ENCODE assay signal across 18 cellular contexts in the genomic region with DNA sequence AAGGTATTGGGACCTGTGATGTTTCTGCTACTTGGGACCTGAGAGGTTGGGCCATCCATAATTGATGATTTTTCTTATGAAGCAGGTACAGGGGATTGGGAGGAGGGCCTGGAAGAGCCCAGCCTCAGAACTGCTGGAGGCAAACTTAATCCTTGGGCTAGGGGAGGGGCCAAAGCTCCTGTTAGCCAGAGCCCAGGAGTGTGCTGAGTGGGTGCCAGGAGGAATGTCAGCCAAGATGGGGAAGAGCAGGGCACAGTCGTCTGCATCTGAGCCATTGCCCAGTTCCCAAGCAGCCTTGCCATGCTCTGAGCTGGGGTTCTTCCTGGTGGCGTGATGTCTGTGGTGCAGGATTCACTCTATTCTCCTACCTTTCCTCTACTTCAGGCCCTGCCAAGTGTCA. TPM values are rescaled to one million over a fixed set of nuclear protein-coding genes. Genes with fewer than 3 reads are reported as not detected.
A peak's percentile ranks its signal among the peaks of the same experiment; 100 is the strongest.
DNase-seq lines count a peak whose midpoint lies in the region; ATAC-seq, FAIRE-seq and TF ChIP-seq lines count a peak whose summit lies in the region.
"Had no signal": no experiment of that assay in that cellular context is flagged by ENCODE, and none has a peak within 500 bp of the region (broad histone marks: within the 10 kb centered on the region; RNA-seq: fewer than 3 reads in every experiment).

No MANE protein-coding gene starts in this region.

- H3K27me3 Mint-ChIP-seq in astrocyte (ENCODE audit: low read depth, unreplicated experiment) = no peaks in the 10 kb centered on the region
- H3K27me3 Mint-ChIP-seq in immature natural killer cell (ENCODE audit: low read depth in 3 of 3) = peaks cover 7 to 16% (median 9%) of the 10 kb centered on the region in 3 donors
- H3K27me3 Mint-ChIP-seq: activated naive CD8-positive, alpha-beta T cell treated with anti-CD3 and anti-CD28 coated beads, Interleukin-2, amount 50 U/mL, for 24 hours; naive B cell; stimulated activated naive CD8-positive, alpha-beta T cell treated with anti-CD3 and anti-CD28 coated beads, Interleukin-15, amount 100 ng/mL, for 72 hours had no signal

- POLR2A ChIA-PET in SK-N-SH (lab: Yijun Ruan, JAX) = no interaction called here

- peaks cover 95% of the 10 kb centered on the region for H4K20me1 ChIP-seq in SK-N-SH (ENCODE audit: insufficient read depth)
- H4K20me1 ChIP-seq in astrocyte (ENCODE audit: insufficient read depth, low read length) = peaks cover 94% of the 10 kb centered on the region

- CTCF ChIA-PET in SK-N-SH (lab: Yijun Ruan, JAX) = interaction anchor here (1.3 to 2.9 kb wide), 4 partner anchors 27 to 222 kb away, joined by 4 to 13 read pairs (median 9); no protein-coding TSS in a partner anchor

- H3K4me2 ChIP-seq in SK-N-SH = 0 out of 2 replicates have a peak overlapping the region, but pooled peaks have one; percentile 6
- H3K4me2 ChIP-seq in astrocyte (ENCODE audit: low read length) = no peak overlapping the region

- H3K9me3 Mint-ChIP-seq in astrocyte (ENCODE audit: unreplicated experiment) (no peaks in the 10 kb centered on the region), immature natural killer cell (no peaks in the 10 kb centered on the region)
- H3K9me3 Mint-ChIP-seq: activated naive CD8-positive, alpha-beta T cell treated with anti-CD3 and anti-CD28 coated beads, Interleukin-2, amount 50 U/mL, for 24 hours; naive B cell; stimulated activated naive CD8-positive, alpha-beta T cell treated with anti-CD3 and anti-CD28 coated beads, Interleukin-15, amount 100 ng/mL, for 72 hours had no signal

- no peak overlapping the region for H2AFZ ChIP-seq in SK-N-SH (ENCODE audit: low read depth)
- no peak overlapping the region for H2AFZ ChIP-seq in astrocyte (ENCODE audit: low read depth, low read length)

- H3K4me1 Mint-ChIP-seq in astrocyte (ENCODE audit: low read depth, unreplicated experiment) (peaks cover 71% of the 10 kb centered on the region), immature natural killer cell (peaks cover 89 to 96% of the 10 kb centered on the region in 2 donors)

- 100% methylated on average over 1 of the region's 2 CpGs for WGBS in SK-N-SH (ENCODE audit: low lambda C conversion rate)
- WGBS in testis, 2 donors = 50 to 55% methylated on average over 2 of the region's 2 CpGs

- TF ChIP-seq POLR2A in testis (IDR thresholded peaks at IDR 0.05) = no peak

- no peaks in the 10 kb centered on the region for H3K27me3 ChIP-seq in SK-N-SH (ENCODE audit: insufficient read depth)
- no peaks in the 10 kb centered on the region for H3K27me3 ChIP-seq in astrocyte (ENCODE audit: insufficient read depth, low read length)
- H3K27me3 ChIP-seq in testis = no peaks in the 10 kb centered on the region

- no peak overlapping the region for H3K27ac ChIP-seq in SK-N-SH (ENCODE audit: low read depth in 2 of 2, low read length in 1 of 2)
- H3K27ac ChIP-seq in astrocyte (ENCODE audit: low read depth, low read length) = no peak overlapping the region
- no peak overlapping the region for H3K27ac ChIP-seq in testis

- TF ChIP-seq CTCF in SK-N-SH (IDR thresholded peaks at IDR 0.05) (no peak), astrocyte (IDR thresholded peaks at IDR 0.05; ENCODE audit: insufficient read depth, low read depth, low read length) (no peak), testis (IDR thresholded peaks at IDR 0.05) (no peak), D721Med (IDR thresholded peaks at IDR 0.05; ENCODE audit: insufficient read depth, missing control alignments) (no peak)

- H3K36me3 Mint-ChIP-seq in astrocyte (ENCODE audit: low read depth, unreplicated experiment) = peaks cover 5% of the 10 kb centered on the region
- H3K36me3 Mint-ChIP-seq in immature natural killer cell = peaks cover 0 to 3% (median 0%) of the 10 kb centered on the region in 3 donors
- H3K36me3 Mint-ChIP-seq: naive B cell had no signal

- H3K4me3 Mint-ChIP-seq in astrocyte (ENCODE audit: unreplicated experiment) = no peak overlapping the region
- H3K4me3 Mint-ChIP-seq in immature natural killer cell = peak overlapping the region in 1 of 5 donors; percentile 17
- H3K4me3 Mint-ChIP-seq: activated naive CD8-positive, alpha-beta T cell treated with anti-CD3 and anti-CD28 coated beads, Interleukin-2, amount 50 U/mL, for 24 hours; stimulated activated naive CD8-positive, alpha-beta T cell treated with anti-CD3 and anti-CD28 coated beads, Interleukin-15, amount 100 ng/mL, for 72 hours had no signal

- no peak for ATAC-seq in SK-N-SH treated with all-trans-retinoic acid at 6 μM for 48 hours
- ATAC-seq in HG03378 (IDR thresholded peaks at IDR 0.05; ENCODE audit: unreplicated experiment) = no peak
- ATAC-seq: activated naive CD8-positive, alpha-beta T cell treated with anti-CD3 and anti-CD28 coated beads, Interleukin-2, amount 50 U/mL, for 24 hours; stimulated activated naive CD8-positive, alpha-beta T cell treated with anti-CD3 and anti-CD28 coated beads, Interleukin-15, amount 100 ng/mL, for 72 hours had no signal

- H3K9me2 ChIP-seq in SK-N-SH = no peaks in the 10 kb centered on the region

- H3K9ac ChIP-seq in SK-N-SH (no peak overlapping the region), astrocyte (ENCODE audit: low read length) (no peak overlapping the region)

- TF ChIP-seq EP300 in SK-N-SH (IDR thresholded peaks at IDR 0.05; ENCODE audit: borderline replicate concordance in 1 of 2, low read depth in 1 of 2, low read length in 1 of 2) = no peak

- H3K4me1 ChIP-seq in SK-N-SH (ENCODE audit: control insufficient read depth in 1 of 2, insufficient read depth in 2 of 2, low read depth in 1 of 2, low read length in 1 of 2) (peaks cover 59 to 69% of the 10 kb centered on the region in 2 experiments), astrocyte (ENCODE audit: insufficient read depth, low read length) (peaks cover 53% of the 10 kb centered on the region), testis (peaks cover 68% of the 10 kb centered on the region)

- H3K27ac Mint-ChIP-seq in astrocyte (ENCODE audit: unreplicated experiment) (peak overlapping the region; percentile 6), immature natural killer cell (peak overlapping the region in 5 of 6 donors; percentile 13 to 76 (median 25))
- H3K27ac Mint-ChIP-seq: stimulated activated naive CD8-positive, alpha-beta T cell treated with anti-CD3 and anti-CD28 coated beads, Interleukin-15, amount 100 ng/mL, for 72 hours had no signal

- intact Hi-C loops in testis (cut with DNase I; ENCODE audit: low total_unique reads) = no loop called here

- DNase-seq in SK-N-SH (no peak), astrocyte (ENCODE audit: low read depth) (no peak), immature natural killer cell (no peak), testis (peak; percentile 52), D721Med (ENCODE audit: insufficient read length, low spot score) (no peak)
- DNase-seq in activated T-cell treated with anti-CD3 and anti-CD28 coated beads, Interleukin-2, amount 50 U/mL, for 48 hours = no peak
- DNase-seq: activated CD8-positive, alpha-beta memory T cell treated with anti-CD3 and anti-CD28 coated beads, Interleukin-2, amount 50 U/mL, for 4 hours; activated naive CD8-positive, alpha-beta T cell treated with anti-CD3 and anti-CD28 coated beads, Interleukin-2, amount 50 U/mL, for 24 hours; DMS153; H7; Kasumi-1; naive B cell; NCI-H2081; NK-92 treated with Interleukin-12 subunit alpha and Interleukin-12 subunit beta, amount 100 ng/mL, for 24 hours; stimulated activated naive CD8-positive, alpha-beta T cell treated with anti-CD3 and anti-CD28 coated beads, Interleukin-15, amount 100 ng/mL, for 72 hours had no signal

- no peaks in the 10 kb centered on the region for H3K9me3 ChIP-seq in SK-N-SH
- H3K9me3 ChIP-seq in astrocyte (ENCODE audit: insufficient read depth, low read depth, low read length) = no peaks in the 10 kb centered on the region
- no peaks in the 10 kb centered on the region for H3K9me3 ChIP-seq in testis

- H3F3A ChIP-seq in SK-N-SH (replicated peaks; ENCODE audit: insufficient read depth) = peaks cover 7% of the 10 kb centered on the region

- peaks cover 100% of the 10 kb centered on the region for H3K79me2 ChIP-seq in SK-N-SH (ENCODE audit: insufficient read depth)
- H3K79me2 ChIP-seq in astrocyte (ENCODE audit: insufficient read depth, low read length) = peaks cover 99% of the 10 kb centered on the region

- no peak for TF ChIP-seq RAD21 in SK-N-SH (IDR thresholded peaks at IDR 0.05; ENCODE audit: low read length)

- H3K4me3 ChIP-seq in SK-N-SH (ENCODE audit: low read depth in 2 of 2, low read length in 1 of 2) = no peak overlapping the region
- no peak overlapping the region for H3K4me3 ChIP-seq in astrocyte (ENCODE audit: insufficient read depth, low read depth, low read length)
- H3K4me3 ChIP-seq in testis = no peak overlapping the region

- H3K36me3 ChIP-seq in SK-N-SH (replicated peaks in 1 of 2; ENCODE audit: control insufficient read depth in 1 of 2, insufficient read depth in 2 of 2, low read length in 1 of 2) = peaks cover 1 to 7% of the 10 kb centered on the region in 2 experiments
- no peaks in the 10 kb centered on the region for H3K36me3 ChIP-seq in astrocyte (ENCODE audit: insufficient read depth, low read length)
- H3K36me3 ChIP-seq in testis (ENCODE audit: low read depth, missing control alignments) = no peaks in the 10 kb centered on the region

- no peak for FAIRE-seq in astrocyte (lab: Jason Lieb, UNC)
- no peak for FAIRE-seq in D721Med (lab: Jason Lieb, UNC)
- FAIRE-seq: A204.1 had no signal

TF ChIP-seq in SK-N-SH treated with all-trans-retinoic acid at 6 μM for 48 hours, 23 proteins besides CTCF, POLR2A, EP300 and RAD21 (continues in another document):
- TF ChIP-seq PPARA (CRISPR knock-in tag; IDR thresholded peaks at IDR 0.05; ENCODE audit: borderline replicate concordance) = no peak

RNA-seq across cellular contexts. Expression of a gene that starts 5.8 kb away (rescaled TPM):
- polyA plus RNA-seq in SK-N-SH (2012; rRNA removed) (45.9 and 46.8 TPM in 2 replicates), immature natural killer cell (1 to 10 TPM; 3.5 to 7.2 (median 4.1) TPM), testis (ENCODE audit: insufficient read depth, low read depth, low replicate concordance) (76.5 TPM)
- polyA plus RNA-seq in SK-N-SH (2012; cell fraction: cytosol; rRNA removed) = 34.8 and 47.6 TPM in 2 replicates
- 75.5 and 84.1 TPM in 2 replicates for polyA plus RNA-seq in SK-N-SH (2012; cell fraction: nucleus; rRNA removed)
- total RNA-seq in astrocyte (104 and 108 TPM in 2 replicates), testis (10 to 100 TPM; 66.3 to 69.1 TPM)

RNA-seq across cellular contexts. Expression of a gene that starts 55.2 kb away (rescaled TPM):
- 3.6 and 5.8 TPM in 2 replicates for polyA plus RNA-seq in SK-N-SH (2012; rRNA removed)
- 5.1 and 5.5 TPM in 2 replicates for polyA plus RNA-seq in SK-N-SH (2012; cell fraction: cytosol; rRNA removed)
- 3.8 and 6.9 TPM in 2 replicates for polyA plus RNA-seq in SK-N-SH (2012; cell fraction: nucleus; rRNA removed)
- 8.2 and 8.7 TPM in 2 replicates for total RNA-seq in astrocyte
- polyA plus RNA-seq in immature natural killer cell = not detected
- total RNA-seq in testis = 10 to 100 TPM; 36.4 to 40.6 TPM
- 143 TPM for polyA plus RNA-seq in testis (ENCODE audit: insufficient read depth, low read depth, low replicate concordance)

Comparison
In these comparisons a context has a peak if more than half of its experiments do, and no peak if none do; other contexts are left out.
1. RNA of a gene that starts 55.2 kb away (polyA plus RNA-seq): 143 TPM in testis (single experiment); 3.6 to 6.9 TPM in SK-N-SH and not detected in immature natural killer cell; every median in the first group is over 10 times any median in the second.